In the genomic region with DNA sequence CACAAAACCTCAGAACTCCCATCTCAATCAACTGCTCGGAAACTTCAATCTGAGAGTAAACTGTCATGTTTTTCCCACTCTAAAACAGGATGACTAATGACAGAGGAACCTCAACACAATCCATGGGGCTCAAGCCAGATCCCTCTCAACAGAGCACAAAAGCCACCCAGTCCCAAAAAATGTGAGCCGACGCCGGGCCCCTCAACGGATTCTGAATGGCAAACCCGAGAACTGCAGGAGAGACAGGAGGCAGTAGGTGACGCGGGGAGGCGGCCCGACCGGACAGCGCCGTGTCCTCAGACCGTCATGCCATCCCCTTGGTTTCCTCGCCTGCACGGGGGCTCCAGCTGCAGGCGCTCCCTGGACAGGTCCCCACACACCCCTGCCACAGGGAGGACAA, we compare ENCODE assay signal across 1 cellular context.
TF ChIP-seq lines count a peak whose summit lies in the region.

No MANE protein-coding gene starts in this region.

TF ChIP-seq in GM23338, 12 proteins besides CTCF, POLR2A, EP300 and RAD21 (continued from another document):
- TF ChIP-seq, protein P1, sequence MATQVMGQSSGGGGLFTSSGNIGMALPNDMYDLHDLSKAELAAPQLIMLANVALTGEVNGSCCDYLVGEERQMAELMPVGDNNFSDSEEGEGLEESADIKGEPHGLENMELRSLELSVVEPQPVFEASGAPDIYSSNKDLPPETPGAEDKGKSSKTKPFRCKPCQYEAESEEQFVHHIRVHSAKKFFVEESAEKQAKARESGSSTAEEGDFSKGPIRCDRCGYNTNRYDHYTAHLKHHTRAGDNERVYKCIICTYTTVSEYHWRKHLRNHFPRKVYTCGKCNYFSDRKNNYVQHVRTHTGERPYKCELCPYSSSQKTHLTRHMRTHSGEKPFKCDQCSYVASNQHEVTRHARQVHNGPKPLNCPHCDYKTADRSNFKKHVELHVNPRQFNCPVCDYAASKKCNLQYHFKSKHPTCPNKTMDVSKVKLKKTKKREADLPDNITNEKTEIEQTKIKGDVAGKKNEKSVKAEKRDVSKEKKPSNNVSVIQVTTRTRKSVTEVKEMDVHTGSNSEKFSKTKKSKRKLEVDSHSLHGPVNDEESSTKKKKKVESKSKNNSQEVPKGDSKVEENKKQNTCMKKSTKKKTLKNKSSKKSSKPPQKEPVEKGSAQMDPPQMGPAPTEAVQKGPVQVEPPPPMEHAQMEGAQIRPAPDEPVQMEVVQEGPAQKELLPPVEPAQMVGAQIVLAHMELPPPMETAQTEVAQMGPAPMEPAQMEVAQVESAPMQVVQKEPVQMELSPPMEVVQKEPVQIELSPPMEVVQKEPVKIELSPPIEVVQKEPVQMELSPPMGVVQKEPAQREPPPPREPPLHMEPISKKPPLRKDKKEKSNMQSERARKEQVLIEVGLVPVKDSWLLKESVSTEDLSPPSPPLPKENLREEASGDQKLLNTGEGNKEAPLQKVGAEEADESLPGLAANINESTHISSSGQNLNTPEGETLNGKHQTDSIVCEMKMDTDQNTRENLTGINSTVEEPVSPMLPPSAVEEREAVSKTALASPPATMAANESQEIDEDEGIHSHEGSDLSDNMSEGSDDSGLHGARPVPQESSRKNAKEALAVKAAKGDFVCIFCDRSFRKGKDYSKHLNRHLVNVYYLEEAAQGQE (IDR thresholded peaks at IDR 0.05; ENCODE audit: unreplicated experiment): no peak
